Comparison of ENCODE assay signal across 14 cellular contexts in genomic region chr9:128495804-128496417, GRCh38. TPM values are rescaled to one million over a fixed set of nuclear protein-coding genes. Genes with fewer than 3 reads are reported as not detected.
DNase-seq lines count a peak whose midpoint lies in the region; ATAC-seq and TF ChIP-seq lines count a peak whose summit lies in the region.
"Had no signal": no experiment of that assay in that cellular context is flagged by ENCODE, and none has a peak within 500 bp of the region (broad histone marks: within the 10 kb centered on the region; RNA-seq: fewer than 3 reads in every experiment).

No MANE protein-coding gene starts in this region.

- H3K4me1 ChIP-seq in GM23338 (ENCODE audit: insufficient read depth) (no peaks in the 10 kb centered on the region), liver (ENCODE audit: control insufficient read depth in 4 of 4, insufficient read depth in 4 of 4, low read length in 3 of 4) (peaks cover 11 to 27% (median 23%) of the 10 kb centered on the region in 4 donors)

- no peak overlapping the region for H3K4me3 ChIP-seq in GM23338
- H3K4me3 ChIP-seq in liver (ENCODE audit: low read depth in 1 of 3, low read length in 3 of 3) = peak overlapping the region in 1 of 3 donors; percentile 1
- H3K4me3 ChIP-seq: GM12878 had no signal

- H3K9me3 Mint-ChIP-seq in CD4-positive, alpha-beta T cell = no peaks in the 10 kb centered on the region
- H3K9me3 Mint-ChIP-seq in GM23338 = no peaks in the 10 kb centered on the region
- no peaks in the 10 kb centered on the region for H3K9me3 Mint-ChIP-seq in activated T-helper 17 cell treated with anti-CD3 and anti-CD28 coated beads, Interleukin-2, amount 50 U/mL, for 72 hours

- peaks cover 6% of the 10 kb centered on the region; the same call in 1 of the 2 replicates for H3K36me3 ChIP-seq in GM23338 (ENCODE audit: insufficient read depth)
- H3K36me3 ChIP-seq in liver (ENCODE audit: control insufficient read depth in 4 of 4, insufficient read depth in 3 of 4, low read depth in 1 of 4, low read length in 3 of 4) = peaks cover 2 to 23% (median 10%) of the 10 kb centered on the region in 4 donors

- H3K27ac ChIP-seq in CD4-positive, alpha-beta T cell (ENCODE audit: low read depth, low read length) = no peak overlapping the region
- H3K27ac ChIP-seq in GM23338 (ENCODE audit: low read depth) (no peak overlapping the region), liver (ENCODE audit: low read depth in 1 of 2, low read length in 2 of 2) (peak overlapping the region; percentile 63 to 69)

- no peak overlapping the region for H3K4me2 ChIP-seq in GM23338

- ATAC-seq in CD4-positive, alpha-beta T cell (ENCODE audit: poor library complexity) = no peak
- ATAC-seq in GM23338 (peak; percentile 50; the same call in 2 of the 3 replicates), GM18873 (IDR thresholded peaks at IDR 0.05; ENCODE audit: low FRiP score, unreplicated experiment) (no peak), HG03520 (IDR thresholded peaks at IDR 0.05; ENCODE audit: unreplicated experiment) (no peak)
- ATAC-seq in activated T-helper 17 cell treated with anti-CD3 and anti-CD28 coated beads, Interleukin-2, amount 50 U/mL, for 72 hours (replicated peaks) = no peak
- ATAC-seq: GM12878, SK-N-SH treated with all-trans-retinoic acid at 6 μM for 48 hours had no signal

- H2AFZ ChIP-seq in GM23338 = no peak overlapping the region

- H3K4me3 Mint-ChIP-seq in CD4-positive, alpha-beta T cell = no peak overlapping the region
- H3K4me3 Mint-ChIP-seq in GM23338 = no peak overlapping the region
- H3K4me3 Mint-ChIP-seq in activated T-helper 17 cell treated with anti-CD3 and anti-CD28 coated beads, Interleukin-2, amount 50 U/mL, for 72 hours = no peak overlapping the region

- no peaks in the 10 kb centered on the region; the same call in none of the 2 replicates for H4K20me1 ChIP-seq in GM23338 (replicated peaks; ENCODE audit: insufficient read depth)

- WGBS in liver = 50% methylated on average over 6 of the region's 6 CpGs

- peaks cover 13% of the 10 kb centered on the region for H3K4me1 Mint-ChIP-seq in CD4-positive, alpha-beta T cell (ENCODE audit: low read depth)
- H3K4me1 Mint-ChIP-seq in GM23338 = no peaks in the 10 kb centered on the region; the same call in 2 of the 3 replicates
- no peaks in the 10 kb centered on the region for H3K4me1 Mint-ChIP-seq in activated T-helper 17 cell treated with anti-CD3 and anti-CD28 coated beads, Interleukin-2, amount 50 U/mL, for 72 hours

- H3K9me3 ChIP-seq in CD4-positive, alpha-beta T cell (ENCODE audit: control insufficient read depth, low read length) = no peaks in the 10 kb centered on the region
- H3K9me3 ChIP-seq in liver (ENCODE audit: control insufficient read depth in 4 of 4, low read length in 3 of 4) = no peaks in the 10 kb centered on the region

- peak overlapping the region; percentile 52 for H3K27ac Mint-ChIP-seq in CD4-positive, alpha-beta T cell
- no peak overlapping the region for H3K27ac Mint-ChIP-seq in GM23338
- peak overlapping the region; percentile 28 for H3K27ac Mint-ChIP-seq in activated T-helper 17 cell treated with anti-CD3 and anti-CD28 coated beads, Interleukin-2, amount 50 U/mL, for 72 hours

- H3K27me3 Mint-ChIP-seq in CD4-positive, alpha-beta T cell = no peaks in the 10 kb centered on the region
- H3K27me3 Mint-ChIP-seq in GM23338 (ENCODE audit: insufficient read depth, low read depth, poor library complexity) = peaks cover 4% of the 10 kb centered on the region
- H3K27me3 Mint-ChIP-seq in activated T-helper 17 cell treated with anti-CD3 and anti-CD28 coated beads, Interleukin-2, amount 50 U/mL, for 72 hours = no peaks in the 10 kb centered on the region

- no peak for DNase-seq in CD4-positive, alpha-beta T cell
- peak; percentile 51 for DNase-seq in GM23338 (ENCODE audit: low spot score)
- no peak for DNase-seq in activated CD4-positive, CD25-positive, alpha-beta regulatory T cell treated with anti-CD3 and anti-CD28 coated beads, Interleukin-2, amount 50 U/mL, for 72 hours
- DNase-seq: amniotic stem cell, erythroblast, MM.1S, NCI-H1930, NCI-H524 had no signal

- H3K79me2 ChIP-seq in GM23338 (replicated peaks; ENCODE audit: insufficient read depth) = no peaks in the 10 kb centered on the region

- H3K27me3 ChIP-seq in CD4-positive, alpha-beta T cell (ENCODE audit: control insufficient read depth, insufficient read depth, low read length) = no peaks in the 10 kb centered on the region
- no peaks in the 10 kb centered on the region for H3K27me3 ChIP-seq in GM23338 (ENCODE audit: insufficient read depth)
- no peaks in the 10 kb centered on the region for H3K27me3 ChIP-seq in liver (ENCODE audit: control insufficient read depth in 4 of 4, insufficient read depth in 4 of 4, low read length in 3 of 4)

- H3K9ac ChIP-seq in liver (ENCODE audit: low read depth in 1 of 2, low read length in 2 of 2) = no peak overlapping the region

- 0 out of 2 replicates have a peak, but pooled peaks cover 2% of the 10 kb centered on the region for H3F3A ChIP-seq in GM23338 (replicated peaks; ENCODE audit: low read depth)

- H3K9me2 ChIP-seq in GM23338 (ENCODE audit: insufficient read depth) = no peaks in the 10 kb centered on the region

- POLR2A ChIA-PET in CD4-positive, alpha-beta T cell (lab: Charles Lee) = interaction anchor here (1.2 kb wide), 1 partner anchor 57 kb away, joined by 3 read pairs; the partner anchor contains the start of gene SPTAN1

- H3K36me3 Mint-ChIP-seq in CD4-positive, alpha-beta T cell (ENCODE audit: low read depth) = peaks cover 66% of the 10 kb centered on the region
- peaks cover 17% of the 10 kb centered on the region for H3K36me3 Mint-ChIP-seq in GM23338 (ENCODE audit: low read depth)
- peaks cover 77% of the 10 kb centered on the region for H3K36me3 Mint-ChIP-seq in activated T-helper 17 cell treated with anti-CD3 and anti-CD28 coated beads, Interleukin-2, amount 50 U/mL, for 72 hours (ENCODE audit: low read depth)

- intact Hi-C loops in CD4-positive, alpha-beta T cell (cut with DNase I, micrococcal nuclease) = no loop called here

- CTCF ChIA-PET in CD4-positive, alpha-beta T cell (lab: Charles Lee) = no interaction called here

- TF ChIP-seq CTCF in CD4-positive, alpha-beta T cell (IDR thresholded peaks at IDR 0.05) = no peak
- TF ChIP-seq CTCF in GM23338 (conservative IDR thresholded peaks at IDR 0.05; ENCODE audit: low read depth in 2 of 2) (peak; percentile 21 to 37; a peak in 2 of 4 replicates), liver (IDR thresholded peaks at IDR 0.05; ENCODE audit: low read depth, low read length, missing input control) (peak; percentile 48)

- TF ChIP-seq RAD21 in liver (IDR thresholded peaks at IDR 0.05) = peak; percentile 80 to 83

TF ChIP-seq in GM23338, 12 proteins besides CTCF, POLR2A, EP300 and RAD21 (continues in another document):
- no peak for TF ChIP-seq STAT1 (IDR thresholded peaks at IDR 0.05; ENCODE audit: unreplicated experiment)
- TF ChIP-seq ETS1 (IDR thresholded peaks at IDR 0.05) = no peak
- TF ChIP-seq NANOG (IDR thresholded peaks at IDR 0.05; ENCODE audit: borderline replicate concordance) = no peak
- no peak for TF ChIP-seq EZH2phosphoT487 (IDR thresholded peaks at IDR 0.05; ENCODE audit: unreplicated experiment)
- TF ChIP-seq EZH2 (IDR thresholded peaks at IDR 0.05; ENCODE audit: low read depth, unreplicated experiment) = no peak

TF ChIP-seq in liver, 16 proteins besides CTCF, POLR2A, EP300 and RAD21 (continues in another document):
- TF ChIP-seq HNF4A (conservative IDR thresholded peaks at IDR 0.05) (peak; percentile 58 to 71), SP1 (IDR thresholded peaks at IDR 0.05) (peak; percentile 87), TAF1 (conservative IDR thresholded peaks at IDR 0.05) (no peak), RXRA (IDR thresholded peaks at IDR 0.05) (peak; percentile 81 to 87), HNF4G (IDR thresholded peaks at IDR 0.05) (no peak), ZBTB33 (IDR thresholded peaks at IDR 0.05) (no peak), NR2F2 (IDR thresholded peaks at IDR 0.05) (no peak), YY1 (IDR thresholded peaks at IDR 0.05) (peak; percentile 21), EGR1 (IDR thresholded peaks at IDR 0.05; ENCODE audit: low read depth in 2 of 2) (no peak)

RNA-seq across cellular contexts. Expression of gene GLE1, which starts 8.6 kb away (rescaled TPM):
- 1 to 10 TPM; 8.0 to 8.4 TPM for total RNA-seq in CD4-positive, alpha-beta T cell
- 19.6 and 22.1 TPM in 2 replicates for total RNA-seq in GM23338 (2014; rRNA removed; shearing (Covaris generic))
- polyA plus RNA-seq in GM23338 (2016; fragmentation: Nextera tagmentation; extraction: Ambion mirVana) = 7.3 and 7.4 TPM in 2 replicates
- 10 to 100 TPM; 53.6 TPM for total RNA-seq in activated T-helper 17 cell treated with anti-CD3 and anti-CD28 coated beads, Interleukin-2, amount 50 U/mL, for 72 hours
- total RNA-seq in liver = 10 to 100 TPM; 15.6 to 19.5 TPM
- polyA plus RNA-seq in liver = 10 to 100 TPM in 1 of 2 donors, 1 to 10 TPM in 1; 5.3 to 10.0 TPM

RNA-seq across cellular contexts. Expression of gene ODF2, which starts 40.1 kb away (rescaled TPM):
- 10 to 100 TPM; 18.3 to 21.3 TPM for total RNA-seq in CD4-positive, alpha-beta T cell
- 23.5 and 26.9 TPM in 2 replicates for total RNA-seq in GM23338 (2014; rRNA removed; shearing (Covaris generic))
- 13.2 and 17.5 TPM in 2 replicates for polyA plus RNA-seq in GM23338 (2016; fragmentation: Nextera tagmentation; extraction: Ambion mirVana)
- total RNA-seq in activated T-helper 17 cell treated with anti-CD3 and anti-CD28 coated beads, Interleukin-2, amount 50 U/mL, for 72 hours = 10 to 100 TPM; 49.4 to 66.2 TPM
- 10 to 100 TPM; 19.8 to 21.8 TPM for total RNA-seq in liver
- polyA plus RNA-seq in liver = 10 to 100 TPM in 1 of 2 donors, 1 to 10 TPM in 1; 5.7 to 13.6 TPM

RNA-seq across cellular contexts. Expression of gene SPTAN1, which starts 56.5 kb away (rescaled TPM):
- 100 to 1,000 TPM; 386 to 392 TPM for total RNA-seq in CD4-positive, alpha-beta T cell
- 160 and 195 TPM in 2 replicates for total RNA-seq in GM23338 (2014; rRNA removed; shearing (Covaris generic))
- polyA plus RNA-seq in GM23338 (2016; fragmentation: Nextera tagmentation; extraction: Ambion mirVana) = 98.3 and 108 TPM in 2 replicates
- total RNA-seq in activated T-helper 17 cell treated with anti-CD3 and anti-CD28 coated beads, Interleukin-2, amount 50 U/mL, for 72 hours = 100 to 1,000 TPM; 294 to 337 TPM
- total RNA-seq in liver = 10 to 100 TPM; 76.9 to 86.5 TPM
- 10 to 100 TPM; 31.3 to 43.8 TPM for polyA plus RNA-seq in liver

Comparison
In these comparisons a context has a peak if more than half of its experiments do, and no peak if none do; other contexts are left out.
1. H3K27ac ChIP-seq: peak in liver (2 of 2); none in CD4-positive, alpha-beta T cell (single experiment) and GM23338 (single experiment).